29 cellular contexts compared by ENCODE assay signal in the genomic region with DNA sequence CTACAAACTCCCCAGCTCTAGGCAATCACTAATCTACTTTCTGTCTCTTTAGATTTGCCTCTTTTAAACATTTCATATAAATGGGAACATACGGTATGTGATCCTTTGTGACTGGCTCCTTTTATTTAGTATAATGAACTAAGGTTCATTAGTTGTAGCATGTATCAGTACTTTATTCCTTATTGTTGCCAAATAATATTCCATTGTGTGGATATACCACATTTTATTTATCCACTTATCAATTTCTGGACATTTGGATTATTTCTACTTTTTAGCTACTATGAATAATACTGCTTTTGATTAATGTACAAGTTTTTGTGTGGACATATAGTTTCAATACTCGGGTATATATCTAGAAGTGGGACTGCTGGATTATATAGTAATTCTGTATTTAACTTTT.
"Had no signal": no experiment of that assay in that cellular context is flagged by ENCODE, and none has a peak within 500 bp of the region (broad histone marks: within the 10 kb centered on the region; RNA-seq: fewer than 3 reads in every experiment).

No MANE protein-coding gene starts in this region.

- H3K4me1 Mint-ChIP-seq: nephron progenitor cell had no signal

- H3K27ac Mint-ChIP-seq: nephron progenitor cell; stimulated activated effector memory CD8-positive, alpha-beta T cell treated with anti-CD3 and anti-CD28 coated beads, Interleukin-12 subunit alpha, Interleukin-12 subunit beta, amount 100 ng/mL, for 72 hours; stimulated activated naive CD8-positive, alpha-beta T cell treated with anti-CD3 and anti-CD28 coated beads, Interleukin-15, amount 100 ng/mL, for 72 hours; type B pancreatic cell had no signal

- ATAC-seq: naive thymus-derived CD8-positive, alpha-beta T cell; right cardiac atrium; right lobe of liver; stimulated activated effector memory CD8-positive, alpha-beta T cell treated with anti-CD3 and anti-CD28 coated beads, Interleukin-12 subunit alpha, Interleukin-12 subunit beta, amount 100 ng/mL, for 72 hours; stimulated activated naive CD8-positive, alpha-beta T cell treated with anti-CD3 and anti-CD28 coated beads, Interleukin-15, amount 100 ng/mL, for 72 hours; stimulated activated naive CD8-positive, alpha-beta T cell treated with anti-CD3 and anti-CD28 coated beads, Interleukin-15, Interleukin-2, amounts not matched to agents 100 U/mL and 50 U/mL, for 24 hours; upper lobe of right lung had no signal

- H3K27me3 Mint-ChIP-seq: naive B cell; naive thymus-derived CD8-positive, alpha-beta T cell; stimulated activated naive CD8-positive, alpha-beta T cell treated with anti-CD3 and anti-CD28 coated beads, Interleukin-15, amount 100 ng/mL, for 72 hours; type B pancreatic cell had no signal

- H3K36me3 ChIP-seq: neutrophil, pancreas, prostate gland, right lobe of liver, transverse colon, upper lobe of right lung, uterus had no signal

- H3K27ac ChIP-seq: neutrophil, pancreas, prostate gland, right lobe of liver, sigmoid colon, suprapubic skin, testis, tibial artery, transverse colon, upper lobe of right lung, uterus had no signal

- DNase-seq: naive B cell; naive thymus-derived CD8-positive, alpha-beta T cell; nephron progenitor cell; nucleus accumbens; pancreas; retina; right cardiac atrium; right lobe of liver; small intestine; stimulated activated CD4-positive, alpha-beta T cell treated with anti-CD3 and anti-CD28 coated beads, Interleukin-15, amount 100 ng/mL, for 24 hours; stimulated activated CD4-positive, alpha-beta T cell treated with anti-CD3 and anti-CD28 coated beads, Interleukin-2, amount 100 ng/mL, for 24 hours; stimulated activated CD4-positive, alpha-beta T cell treated with anti-CD3 and anti-CD28 coated beads, Interleukin-2, amount 100 ng/mL, for 48 hours; stimulated activated CD4-positive, alpha-beta T cell treated with anti-CD3 and anti-CD28 coated beads, Interleukin-4, amount 100 ng/mL, for 24 hours; stimulated activated naive CD4-positive, alpha-beta T cell; stimulated activated naive CD8-positive, alpha-beta T cell treated with anti-CD3 and anti-CD28 coated beads, Interleukin-15, amount 100 ng/mL, for 72 hours; stimulated activated naive CD8-positive, alpha-beta T cell treated with anti-CD3 and anti-CD28 coated beads, Interleukin-15, Interleukin-2, amounts not matched to agents 100 U/mL and 50 U/mL, for 24 hours; substantia nigra; testis; tibial artery; transverse colon; uterus had no signal

- H3K4me3 ChIP-seq: pancreas, prostate gland, right lobe of liver, sigmoid colon, suprapubic skin, testis, tibial artery, transverse colon, upper lobe of right lung, uterus had no signal

- H3K27me3 ChIP-seq: neutrophil, pancreas, right lobe of liver, sigmoid colon, suprapubic skin, testis, tibial artery, transverse colon, upper lobe of right lung, uterus had no signal

- H3K4me3 Mint-ChIP-seq: naive thymus-derived CD8-positive, alpha-beta T cell; nephron progenitor cell; neural crest cell; stimulated activated effector memory CD8-positive, alpha-beta T cell treated with anti-CD3 and anti-CD28 coated beads, Interleukin-12 subunit alpha, Interleukin-12 subunit beta, amount 100 ng/mL, for 72 hours; stimulated activated naive CD8-positive, alpha-beta T cell treated with anti-CD3 and anti-CD28 coated beads, Interleukin-15, amount 100 ng/mL, for 72 hours; type B pancreatic cell had no signal

- H3K9me3 Mint-ChIP-seq: naive B cell; stimulated activated effector memory CD8-positive, alpha-beta T cell treated with anti-CD3 and anti-CD28 coated beads, Interleukin-12 subunit alpha, Interleukin-12 subunit beta, amount 100 ng/mL, for 72 hours; type B pancreatic cell had no signal

- H3K4me1 ChIP-seq: pancreas, prostate gland, right lobe of liver, suprapubic skin, testis, upper lobe of right lung, uterus had no signal

- H3K9me3 ChIP-seq: neutrophil, pancreas, prostate gland, right lobe of liver, sigmoid colon, suprapubic skin, testis, tibial artery, transverse colon, upper lobe of right lung, uterus had no signal
